ENCODE assay signal across 1 cellular context in the genomic region with DNA sequence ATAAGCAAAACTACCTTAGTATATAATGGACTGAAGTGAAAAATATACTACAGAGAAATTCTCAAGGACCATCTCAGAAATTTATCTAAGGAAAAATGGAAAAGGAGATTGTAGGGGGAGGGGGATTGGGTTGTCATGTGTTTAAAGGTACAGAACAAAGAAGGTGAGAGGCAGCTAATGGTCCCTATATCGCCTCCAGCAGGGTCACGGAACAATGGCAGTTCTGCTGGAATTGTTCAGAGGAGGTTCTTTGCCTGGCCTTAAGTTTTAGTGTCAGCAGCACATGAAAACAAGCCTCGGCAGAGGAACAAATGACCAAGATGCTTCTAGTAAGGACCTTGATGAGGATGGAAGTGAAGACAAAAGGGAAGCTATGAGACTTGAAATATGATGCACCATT.
TF ChIP-seq lines count a peak whose summit lies in the region.

No MANE protein-coding gene starts in this region.

TF ChIP-seq in H1, 55 proteins besides CTCF, POLR2A, EP300 and RAD21:
- TF ChIP-seq SIN3A (conservative IDR thresholded peaks at IDR 0.05 in 1 of 2, IDR thresholded peaks at IDR 0.05 in 1 of 2; ENCODE audit: low read depth in 1 of 2, low read length in 2 of 2), result no peak
TF ChIP-seq in H1: peak in this region for 0.
